ENCODE assay signal across 13 cellular contexts in the genomic region with DNA sequence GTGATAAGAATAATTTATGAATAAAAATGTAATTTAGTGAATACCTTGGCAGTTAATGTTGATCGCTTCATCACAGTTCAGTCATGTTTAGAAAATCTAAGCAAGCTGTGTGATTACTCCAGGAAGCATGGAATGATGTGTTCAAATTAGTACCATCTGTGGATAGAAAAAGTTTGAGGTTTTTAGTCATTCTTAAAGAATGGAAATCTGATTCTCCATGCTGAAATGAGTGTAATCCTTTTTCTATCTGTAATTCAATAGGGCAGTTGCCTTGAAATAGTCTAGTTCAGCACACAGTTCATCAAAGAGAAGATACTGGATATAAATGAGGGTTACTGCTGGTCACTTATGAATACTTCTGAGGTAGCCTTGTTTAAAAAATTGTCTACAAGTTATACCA.
DNase-seq lines count a peak whose midpoint lies in the region; TF ChIP-seq lines count a peak whose summit lies in the region.
"Had no signal": no experiment of that assay in that cellular context is flagged by ENCODE, and none has a peak within 500 bp of the region (broad histone marks: within the 10 kb centered on the region; RNA-seq: fewer than 3 reads in every experiment).

No MANE protein-coding gene starts in this region.

- H3K27me3 Mint-ChIP-seq in HFFc6 (ENCODE audit: insufficient read depth): no peaks in the 10 kb centered on the region; the same call in none of the 2 replicates
- H3K27me3 Mint-ChIP-seq in CD4-positive, alpha-beta memory T cell: no peaks in the 10 kb centered on the region

- peaks cover 64% of the 10 kb centered on the region for H3K4me1 Mint-ChIP-seq in HFFc6 (ENCODE audit: low read depth)
- no peaks in the 10 kb centered on the region for H3K4me1 Mint-ChIP-seq in CD4-positive, alpha-beta memory T cell

- CTCF ChIA-PET in CD4-positive, alpha-beta memory T cell (lab: Charles Lee; ENCODE audit: partially characterized antibody): no interaction called here

- intact Hi-C loops in CD4-positive, alpha-beta memory T cell (cut with micrococcal nuclease): no loop called here

- H3K27me3 ChIP-seq in CD4-positive, alpha-beta memory T cell (ENCODE audit: insufficient read depth, low read length): no peaks in the 10 kb centered on the region
- H3K27me3 ChIP-seq: right atrium auricular region, tibial artery had no signal

- H3K4me1 ChIP-seq in CD4-positive, alpha-beta memory T cell (ENCODE audit: insufficient read depth, low read length): no peaks in the 10 kb centered on the region
- H3K4me1 ChIP-seq: right atrium auricular region, tibial artery had no signal

- DNase-seq in A172 (ENCODE audit: low spot score) (peak; percentile 88), HFFc6 (peak; percentile 96), amniotic stem cell (lab: John Stamatoyannopoulos, UW) (peak; percentile 83), glomerular visceral epithelial cell (ENCODE audit: extremely low spot score) (peak; percentile 72), activated gamma-delta T cell (lab: John Stamatoyannopoulos, UW) (no peak), NCI-H2196 (lab: John Stamatoyannopoulos, UW; ENCODE audit: unreplicated experiment) (no peak), hypothalamus (lab: John Stamatoyannopoulos, UW) (no peak)
- DNase-seq in CD4-positive, alpha-beta memory T cell: no peak
- DNase-seq: activated CD8-positive, alpha-beta memory T cell treated with anti-CD3 and anti-CD28 coated beads, Interleukin-2, amount 50 U/mL, for 4 hours; amygdala; endodermal cell; tibial artery had no signal

- peak overlapping the region; percentile 31 for H3K4me3 Mint-ChIP-seq in HFFc6
- H3K4me3 Mint-ChIP-seq in CD4-positive, alpha-beta memory T cell: no peak overlapping the region
- H3K4me3 Mint-ChIP-seq: endodermal cell had no signal

- H3K27ac ChIP-seq in CD4-positive, alpha-beta memory T cell (ENCODE audit: low read depth, low read length): no peak overlapping the region
- H3K27ac ChIP-seq: right atrium auricular region, tibial artery had no signal

- H3K9me3 ChIP-seq in CD4-positive, alpha-beta memory T cell (ENCODE audit: control insufficient read depth in 1 of 2, low read length in 2 of 2): no peaks in the 10 kb centered on the region
- H3K9me3 ChIP-seq: right atrium auricular region, tibial artery had no signal

- no peaks in the 10 kb centered on the region for H3K36me3 ChIP-seq in CD4-positive, alpha-beta memory T cell (ENCODE audit: insufficient read depth, low read length)
- H3K36me3 ChIP-seq: right atrium auricular region, tibial artery had no signal

- H3K27ac Mint-ChIP-seq in HFFc6: peak overlapping the region; percentile 86
- no peak overlapping the region for H3K27ac Mint-ChIP-seq in CD4-positive, alpha-beta memory T cell
- H3K27ac Mint-ChIP-seq: endodermal cell had no signal

- H3K4me3 ChIP-seq in CD4-positive, alpha-beta memory T cell (ENCODE audit: low read length in 2 of 2): no peak overlapping the region
- H3K4me3 ChIP-seq: right atrium auricular region, tibial artery had no signal

- POLR2A ChIA-PET in CD4-positive, alpha-beta memory T cell (lab: Charles Lee; ENCODE audit: partially characterized antibody): no interaction called here

- TF ChIP-seq CTCF in HFFc6 (IDR thresholded peaks at IDR 0.05): no peak

- H3K36me3 Mint-ChIP-seq in HFFc6 (ENCODE audit: low read depth): peaks cover 48% of the 10 kb centered on the region
- no peaks in the 10 kb centered on the region for H3K36me3 Mint-ChIP-seq in CD4-positive, alpha-beta memory T cell

- peaks cover 10% of the 10 kb centered on the region for H3K9me3 Mint-ChIP-seq in HFFc6
- H3K9me3 Mint-ChIP-seq in CD4-positive, alpha-beta memory T cell: peaks cover 5 to 16% (median 10%) of the 10 kb centered on the region in 8 donors
- H3K9me3 Mint-ChIP-seq: endodermal cell had no signal

Comparison
In these comparisons a context has a peak if more than half of its experiments do, and no peak if none do; other contexts are left out.
1. DNase-seq: peak in A172 (single experiment), HFFc6 (single experiment), amniotic stem cell (single experiment) and glomerular visceral epithelial cell (single experiment); none in activated gamma-delta T cell (single experiment), NCI-H2196 (single experiment), CD4-positive, alpha-beta memory T cell (0 of 5) and hypothalamus (0 of 51).